8 cellular contexts compared by ENCODE assay signal in genomic region chr3:39180183-39180545, GRCh38. TPM values are rescaled to one million over a fixed set of nuclear protein-coding genes. Genes with fewer than 3 reads are reported as not detected.
DNase-seq lines count a peak whose midpoint lies in the region; ATAC-seq, FAIRE-seq and TF ChIP-seq lines count a peak whose summit lies in the region.

No MANE protein-coding gene starts in this region.

- H3K4me2 ChIP-seq in DND-41 (ENCODE audit: insufficient read depth, low read length), result peak overlapping the region; percentile 84

- CTCF ChIA-PET in Panc1 (lab: Charles Lee), result no interaction called here

- in situ Hi-C loops in Panc1 (cut with HindIII; ENCODE audit: low pct_unique_long_range_greater_than_20kb, low sequenced_read_pairs), result no loop called here

- H3K4me1 ChIP-seq in DND-41 (ENCODE audit: insufficient read depth, low read length) (peaks cover 37% of the 10 kb centered on the region), Panc1 (ENCODE audit: control insufficient read depth, insufficient read depth, low read length) (peaks cover 11% of the 10 kb centered on the region), pancreas (peaks cover 8 to 38% (median 14%) of the 10 kb centered on the region in 3 donors)

- no TSS peak for BruUV-seq in Panc1 (replicated peaks; lab: Mats Ljungman, UMichigan)

- H3K9me3 ChIP-seq in DND-41 (ENCODE audit: insufficient read depth, low read length, severe bottlenecking) (no peaks in the 10 kb centered on the region), Panc1 (ENCODE audit: control insufficient read depth, insufficient read depth, low read depth, low read length) (no peaks in the 10 kb centered on the region), pancreas (no peaks in the 10 kb centered on the region)

- no peak overlapping the region for H3K27ac ChIP-seq in DND-41 (ENCODE audit: low read length)
- H3K27ac ChIP-seq in Panc1 (ENCODE audit: low read length), result no peak overlapping the region
- H3K27ac ChIP-seq in pancreas, result peak overlapping the region; percentile 45 to 68 (median 56)

- H4K20me1 ChIP-seq in DND-41 (ENCODE audit: insufficient read depth, low read length), result 0 out of 2 replicates have a peak, but pooled peaks cover 13% of the 10 kb centered on the region

- DNase-seq in DND-41, result no peak
- DNase-seq in Panc1 (ENCODE audit: low read depth, low spot score), result no peak
- peak; percentile 13 for DNase-seq in epithelial cell of esophagus (ENCODE audit: low read depth)
- no peak for DNase-seq in pancreas
- no peak for DNase-seq in occipital lobe (lab: John Stamatoyannopoulos, UW)
- DNase-seq in kidney glomerular epithelial cell (lab: John Stamatoyannopoulos, UW), result no peak
- DNase-seq in SHP77 treated with DMSO at 0.1 percent for 48 hours (lab: John Stamatoyannopoulos, UW), result no peak

- no peaks in the 10 kb centered on the region for H3K79me2 ChIP-seq in DND-41 (ENCODE audit: insufficient read depth, low read length)

- H3K9ac ChIP-seq in DND-41 (ENCODE audit: low read depth, low read length), result peak overlapping the region; percentile 23; the same call in 1 of the 2 replicates

- H3K4me3 ChIP-seq in DND-41 (ENCODE audit: low read depth in 1 of 2, low read length in 2 of 2) (peak overlapping the region in 1 of 2 experiments; percentile 54; a peak in 2 of 4 replicates), Panc1 (ENCODE audit: low read depth in 2 of 2, low read length in 2 of 2) (peak overlapping the region; percentile 41 to 53), epithelial cell of esophagus (ENCODE audit: low read length) (peak overlapping the region; percentile 6), pancreas (peak overlapping the region in 2 of 4 donors; percentile 21 to 31)

- POLR2A ChIA-PET in Panc1 (lab: Charles Lee), result no interaction called here

- no peak for ATAC-seq in DND-41 (ENCODE audit: insufficient read depth, low read depth)
- ATAC-seq in Panc1, result no peak; the same call in 1 of the 2 replicates
- no peak for ATAC-seq in pancreas
- ATAC-seq in HG03159 (IDR thresholded peaks at IDR 0.05; ENCODE audit: unreplicated experiment), result no peak

- no peak for TF ChIP-seq CTCF in DND-41 (IDR thresholded peaks at IDR 0.05; ENCODE audit: borderline replicate concordance, extremely low read depth, low read length, poor library complexity, severe bottlenecking)
- no peak for TF ChIP-seq CTCF in Panc1 (IDR thresholded peaks at IDR 0.05)
- no peak for TF ChIP-seq CTCF in epithelial cell of esophagus (IDR thresholded peaks at IDR 0.05; ENCODE audit: insufficient read depth, low read depth, low read length, missing control alignments)
- TF ChIP-seq CTCF in pancreas (IDR thresholded peaks at IDR 0.05), result no peak

- H3K36me3 ChIP-seq in DND-41 (ENCODE audit: insufficient read depth, low read length) (no peaks in the 10 kb centered on the region), Panc1 (ENCODE audit: control insufficient read depth, insufficient read depth, low read length) (no peaks in the 10 kb centered on the region), pancreas (no peaks in the 10 kb centered on the region)

- H3K27me3 ChIP-seq in DND-41 (ENCODE audit: insufficient read depth, low read length, poor library complexity) (peaks cover 12% of the 10 kb centered on the region), Panc1 (ENCODE audit: control insufficient read depth, insufficient read depth, low read length) (no peaks in the 10 kb centered on the region), pancreas (no peaks in the 10 kb centered on the region)

- 45 to 58% methylated on average over 3 of the region's 3 CpGs for WGBS in pancreas, 2 donors

- FAIRE-seq in pancreas (lab: Jason Lieb, UNC), result no peak

- intact Hi-C loops in Panc1 (cut with micrococcal nuclease; ENCODE audit: unreplicated experiment), result no loop called here
- intact Hi-C loops in pancreas (cut with DNase I), result loop anchor here in 1 of 3 donors (10.0 kb wide), 1 partner anchor 65 kb away; no protein-coding TSS in a partner anchor

- H2AFZ ChIP-seq in DND-41 (ENCODE audit: low read depth, low read length), result no peak overlapping the region

RNA-seq across cellular contexts. Expression of gene XIRP1, which starts 12.2 kb away (rescaled TPM):
- not detected for total RNA-seq in Panc1 (2021; ENCODE audit: unreplicated experiment)
- not detected for polyA plus RNA-seq in Panc1 (2012; ENCODE audit: insufficient read length)
- under 1 TPM in 2 of 6 donors, not detected in 4; 0.09 to 0.43 TPM for total RNA-seq in pancreas
- under 1 TPM; 0.08 to 0.14 TPM for polyA plus RNA-seq in pancreas
- total RNA-seq in occipital lobe, result not detected

RNA-seq across cellular contexts. Expression of gene CSRNP1, which starts 26.8 kb away (rescaled TPM):
- total RNA-seq in Panc1 (2021; ENCODE audit: unreplicated experiment) (4.5 TPM), pancreas (10 to 100 TPM in 5 of 6 donors, 1 to 10 TPM in 1; 9.0 to 29.2 (median 13.4) TPM), occipital lobe (5.9 TPM)
- 2.8 TPM for polyA plus RNA-seq in Panc1 (2012; ENCODE audit: insufficient read length)
- polyA plus RNA-seq in pancreas, result 10 to 100 TPM; 20.3 to 31.4 TPM

Comparison
In these comparisons a context has a peak if more than half of its experiments do, and no peak if none do; other contexts are left out.
1. H3K27ac ChIP-seq: peak in pancreas (4 of 4); none in DND-41 (single experiment) and Panc1 (single experiment).